ENCODE assay signal across 2 cellular contexts in the genomic region with DNA sequence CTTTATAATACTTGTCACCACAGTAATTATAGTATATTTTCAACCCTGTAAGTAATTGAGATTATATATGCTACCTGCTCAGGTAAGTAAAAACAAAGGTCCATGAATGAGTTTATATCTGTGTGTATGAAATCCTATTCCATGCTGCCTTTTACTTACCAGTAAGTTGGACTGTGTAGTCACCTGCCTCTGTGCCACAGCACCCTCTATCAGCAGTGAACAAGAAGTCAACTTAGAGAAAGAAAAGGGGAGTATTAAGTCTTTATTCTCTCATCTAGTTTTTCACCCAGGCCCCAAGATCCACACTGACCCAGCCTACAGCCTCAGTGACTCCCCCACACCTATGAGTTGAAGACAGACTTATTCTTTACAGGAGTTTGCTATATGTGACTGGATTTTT.
TF ChIP-seq lines count a peak whose summit lies in the region.

No MANE protein-coding gene starts in this region.

TF ChIP-seq in SK-N-SH treated with all-trans-retinoic acid at 6 μM for 48 hours, 23 proteins besides CTCF, POLR2A, EP300 and RAD21 (continued from another document):
- no peak for TF ChIP-seq OSR1 (CRISPR knock-in tag; IDR thresholded peaks at IDR 0.05)
- TF ChIP-seq ZNF8 (CRISPR knock-in tag; IDR thresholded peaks at IDR 0.05), result no peak
- no peak for TF ChIP-seq ZNF70 (CRISPR knock-in tag; IDR thresholded peaks at IDR 0.05)
- TF ChIP-seq ARNTL (CRISPR knock-in tag; IDR thresholded peaks at IDR 0.05; ENCODE audit: borderline replicate concordance, low read depth), result no peak
- TF ChIP-seq ESRRG (CRISPR knock-in tag; IDR thresholded peaks at IDR 0.05), result no peak
- TF ChIP-seq TCF4 (CRISPR knock-in tag; IDR thresholded peaks at IDR 0.05; ENCODE audit: borderline replicate concordance), result no peak
- no peak for TF ChIP-seq RARB (CRISPR knock-in tag; IDR thresholded peaks at IDR 0.05)
- TF ChIP-seq, protein P1, sequence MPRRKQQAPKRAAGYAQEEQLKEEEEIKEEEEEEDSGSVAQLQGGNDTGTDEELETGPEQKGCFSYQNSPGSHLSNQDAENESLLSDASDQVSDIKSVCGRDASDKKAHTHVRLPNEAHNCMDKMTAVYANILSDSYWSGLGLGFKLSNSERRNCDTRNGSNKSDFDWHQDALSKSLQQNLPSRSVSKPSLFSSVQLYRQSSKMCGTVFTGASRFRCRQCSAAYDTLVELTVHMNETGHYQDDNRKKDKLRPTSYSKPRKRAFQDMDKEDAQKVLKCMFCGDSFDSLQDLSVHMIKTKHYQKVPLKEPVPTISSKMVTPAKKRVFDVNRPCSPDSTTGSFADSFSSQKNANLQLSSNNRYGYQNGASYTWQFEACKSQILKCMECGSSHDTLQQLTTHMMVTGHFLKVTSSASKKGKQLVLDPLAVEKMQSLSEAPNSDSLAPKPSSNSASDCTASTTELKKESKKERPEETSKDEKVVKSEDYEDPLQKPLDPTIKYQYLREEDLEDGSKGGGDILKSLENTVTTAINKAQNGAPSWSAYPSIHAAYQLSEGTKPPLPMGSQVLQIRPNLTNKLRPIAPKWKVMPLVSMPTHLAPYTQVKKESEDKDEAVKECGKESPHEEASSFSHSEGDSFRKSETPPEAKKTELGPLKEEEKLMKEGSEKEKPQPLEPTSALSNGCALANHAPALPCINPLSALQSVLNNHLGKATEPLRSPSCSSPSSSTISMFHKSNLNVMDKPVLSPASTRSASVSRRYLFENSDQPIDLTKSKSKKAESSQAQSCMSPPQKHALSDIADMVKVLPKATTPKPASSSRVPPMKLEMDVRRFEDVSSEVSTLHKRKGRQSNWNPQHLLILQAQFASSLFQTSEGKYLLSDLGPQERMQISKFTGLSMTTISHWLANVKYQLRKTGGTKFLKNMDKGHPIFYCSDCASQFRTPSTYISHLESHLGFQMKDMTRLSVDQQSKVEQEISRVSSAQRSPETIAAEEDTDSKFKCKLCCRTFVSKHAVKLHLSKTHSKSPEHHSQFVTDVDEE (CRISPR knock-in tag; IDR thresholded peaks at IDR 0.05), result no peak

TF ChIP-seq in SK-N-SH, 30 proteins besides CTCF, POLR2A, EP300 and RAD21 (continued from another document):
- TF ChIP-seq, protein P2, sequence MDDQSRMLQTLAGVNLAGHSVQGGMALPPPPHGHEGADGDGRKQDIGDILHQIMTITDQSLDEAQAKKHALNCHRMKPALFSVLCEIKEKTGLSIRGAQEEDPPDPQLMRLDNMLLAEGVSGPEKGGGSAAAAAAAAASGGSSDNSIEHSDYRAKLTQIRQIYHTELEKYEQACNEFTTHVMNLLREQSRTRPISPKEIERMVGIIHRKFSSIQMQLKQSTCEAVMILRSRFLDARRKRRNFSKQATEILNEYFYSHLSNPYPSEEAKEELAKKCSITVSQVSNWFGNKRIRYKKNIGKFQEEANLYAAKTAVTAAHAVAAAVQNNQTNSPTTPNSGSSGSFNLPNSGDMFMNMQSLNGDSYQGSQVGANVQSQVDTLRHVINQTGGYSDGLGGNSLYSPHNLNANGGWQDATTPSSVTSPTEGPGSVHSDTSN (IDR thresholded peaks at IDR 0.05), result no peak
- TF ChIP-seq MXI1 (IDR thresholded peaks at IDR 0.05; ENCODE audit: low read depth, low read length), result no peak
- no peak for TF ChIP-seq SMC3 (IDR thresholded peaks at IDR 0.05; ENCODE audit: low read depth, low read length)
- TF ChIP-seq SIN3A (IDR thresholded peaks at IDR 0.05; ENCODE audit: borderline replicate concordance, low read depth, low read length), result no peak
- TF ChIP-seq GABPA (IDR thresholded peaks at IDR 0.05; ENCODE audit: low read depth), result no peak
TF ChIP-seq in SK-N-SH: peak in this region for 0.
